Comparison of ENCODE assay signal across 13 cellular contexts in the genomic region with DNA sequence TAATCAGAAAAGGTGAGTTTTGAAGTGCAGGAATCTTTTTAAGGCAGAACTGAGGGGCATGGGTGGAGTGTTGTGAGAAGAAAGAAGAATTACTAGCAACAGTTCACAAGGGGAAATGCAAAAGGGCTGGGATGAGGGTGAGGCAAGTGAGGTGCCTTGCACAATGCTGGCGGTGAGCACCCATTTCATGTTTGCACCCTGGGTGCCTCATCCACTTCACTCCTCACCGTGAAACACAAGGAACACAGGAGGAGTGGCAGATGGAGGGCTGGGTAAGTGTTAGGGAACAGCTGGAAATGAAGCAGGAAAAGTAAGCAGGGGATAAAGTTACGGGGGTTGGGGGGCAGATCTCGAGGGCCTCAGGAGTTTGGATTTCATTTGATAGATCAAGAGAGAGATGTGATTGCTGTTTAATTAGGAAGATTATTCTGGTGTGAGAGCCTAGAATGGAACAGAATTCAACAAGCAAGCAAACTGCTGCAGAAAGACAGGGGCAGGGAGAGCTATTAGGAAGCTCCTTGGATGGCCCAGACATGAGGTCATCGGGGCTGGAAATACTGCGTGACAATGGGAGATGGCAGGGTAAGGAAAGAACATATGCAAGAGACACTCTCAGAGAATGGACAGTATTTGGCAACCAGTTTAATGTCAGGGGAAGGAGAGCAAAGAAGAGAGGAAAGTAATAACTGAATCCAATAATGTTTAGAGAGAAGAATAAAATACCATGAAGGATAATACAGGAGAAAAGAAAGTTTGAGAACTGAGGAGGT. TPM values are rescaled to one million over a fixed set of nuclear protein-coding genes. Genes with fewer than 3 reads are reported as not detected.
DNase-seq lines count a peak whose midpoint lies in the region; ATAC-seq, FAIRE-seq and TF ChIP-seq lines count a peak whose summit lies in the region.
"Had no signal": no experiment of that assay in that cellular context is flagged by ENCODE, and none has a peak within 500 bp of the region (broad histone marks: within the 10 kb centered on the region; RNA-seq: fewer than 3 reads in every experiment).

No MANE protein-coding gene starts in this region.

- no peaks in the 10 kb centered on the region for H4K20me1 ChIP-seq in astrocyte (ENCODE audit: insufficient read depth, low read length)

- H3K27ac Mint-ChIP-seq in astrocyte (ENCODE audit: unreplicated experiment) = peak overlapping the region; percentile 85
- no peak overlapping the region for H3K27ac Mint-ChIP-seq in activated naive CD8-positive, alpha-beta T cell treated with anti-CD3 and anti-CD28 coated beads for 36 hours
- H3K27ac Mint-ChIP-seq: activated naive CD4-positive, alpha-beta T cell treated with anti-CD3 and anti-CD28 coated beads for 36 hours had no signal

- no peak overlapping the region for H2AFZ ChIP-seq in astrocyte (ENCODE audit: low read depth, low read length)

- no peak for TF ChIP-seq EP300 in Ishikawa (IDR thresholded peaks at IDR 0.05; ENCODE audit: borderline replicate concordance)

- ATAC-seq in HG02981 (IDR thresholded peaks at IDR 0.05; ENCODE audit: unreplicated experiment) = no peak

- TF ChIP-seq CTCF in astrocyte (IDR thresholded peaks at IDR 0.05; ENCODE audit: insufficient read depth, low read depth, low read length) = no peak
- TF ChIP-seq CTCF in left ventricle myocardium inferior (IDR thresholded peaks at IDR 0.05; ENCODE audit: borderline replicate concordance) = no peak

- no peaks in the 10 kb centered on the region for H3K79me2 ChIP-seq in astrocyte (ENCODE audit: insufficient read depth, low read length)

- H3K27ac ChIP-seq in astrocyte (ENCODE audit: low read depth, low read length) (no peak overlapping the region), left ventricle myocardium inferior (replicated peaks) (no peak overlapping the region)
- H3K27ac ChIP-seq: VCaP had no signal

- H3K4me2 ChIP-seq in astrocyte (ENCODE audit: low read length) = peak overlapping the region; percentile 45

- no peak for TF ChIP-seq RAD21 in Ishikawa (IDR thresholded peaks at IDR 0.05; ENCODE audit: low read depth)

- H3K36me3 ChIP-seq in astrocyte (ENCODE audit: insufficient read depth, low read length) = no peaks in the 10 kb centered on the region
- H3K36me3 ChIP-seq in left ventricle myocardium inferior = no peaks in the 10 kb centered on the region
- H3K36me3 ChIP-seq: HAP-1 had no signal

- DNase-seq in AG08396 (ENCODE audit: low spot score) (peak; percentile 61), astrocyte (ENCODE audit: low read depth) (peak; percentile 40), iPS-NIHi7 (ENCODE audit: extremely low spot score) (peak; percentile 26), cardiac septum (ENCODE audit: low spot score) (no peak), left ventricle myocardium inferior (no peak)
- no peak for DNase-seq in activated naive CD8-positive, alpha-beta T cell treated with anti-CD3 and anti-CD28 coated beads for 36 hours
- DNase-seq: activated naive CD4-positive, alpha-beta T cell treated with anti-CD3 and anti-CD28 coated beads for 36 hours; erythroblast had no signal

- peak; percentile 76 for FAIRE-seq in astrocyte (lab: Jason Lieb, UNC)
- FAIRE-seq: GM18507 had no signal

- H3K27me3 Mint-ChIP-seq in astrocyte (ENCODE audit: low read depth, unreplicated experiment) = no peaks in the 10 kb centered on the region
- H3K27me3 Mint-ChIP-seq in activated naive CD8-positive, alpha-beta T cell treated with anti-CD3 and anti-CD28 coated beads for 36 hours = peaks cover 3% of the 10 kb centered on the region

- peak overlapping the region; percentile 75 for H3K4me3 Mint-ChIP-seq in astrocyte (ENCODE audit: unreplicated experiment)
- H3K4me3 Mint-ChIP-seq in activated naive CD8-positive, alpha-beta T cell treated with anti-CD3 and anti-CD28 coated beads for 36 hours = no peak overlapping the region
- H3K4me3 Mint-ChIP-seq: activated naive CD4-positive, alpha-beta T cell treated with anti-CD3 and anti-CD28 coated beads for 36 hours had no signal

- intact Hi-C loops in cardiac septum (cut with DNase I) (no loop called here), left ventricle myocardium inferior (cut with micrococcal nuclease) (no loop called here)

- H3K4me3 ChIP-seq in astrocyte (ENCODE audit: insufficient read depth, low read depth, low read length) (no peak overlapping the region), left ventricle myocardium inferior (no peak overlapping the region)
- H3K4me3 ChIP-seq: HAP-1 had no signal

- H3K36me3 Mint-ChIP-seq in astrocyte (ENCODE audit: low read depth, unreplicated experiment) = no peaks in the 10 kb centered on the region
- no peaks in the 10 kb centered on the region for H3K36me3 Mint-ChIP-seq in activated naive CD8-positive, alpha-beta T cell treated with anti-CD3 and anti-CD28 coated beads for 36 hours

- H3K4me1 ChIP-seq in astrocyte (ENCODE audit: insufficient read depth, low read length) = peaks cover 36% of the 10 kb centered on the region
- no peaks in the 10 kb centered on the region for H3K4me1 ChIP-seq in left ventricle myocardium inferior
- H3K4me1 ChIP-seq: HAP-1 had no signal

- H3K27me3 ChIP-seq in astrocyte (ENCODE audit: insufficient read depth, low read length) (no peaks in the 10 kb centered on the region), left ventricle myocardium inferior (ENCODE audit: low read depth) (no peaks in the 10 kb centered on the region)

- peaks cover 2% of the 10 kb centered on the region for H3K9me3 Mint-ChIP-seq in astrocyte (ENCODE audit: unreplicated experiment)
- peaks cover 2% of the 10 kb centered on the region for H3K9me3 Mint-ChIP-seq in activated naive CD8-positive, alpha-beta T cell treated with anti-CD3 and anti-CD28 coated beads for 36 hours
- H3K9me3 Mint-ChIP-seq: activated naive CD4-positive, alpha-beta T cell treated with anti-CD3 and anti-CD28 coated beads for 36 hours had no signal

- no peak overlapping the region for H3K9ac ChIP-seq in astrocyte (ENCODE audit: low read length)

- H3K9me3 ChIP-seq in astrocyte (ENCODE audit: insufficient read depth, low read depth, low read length) (no peaks in the 10 kb centered on the region), left ventricle myocardium inferior (replicated peaks) (no peaks in the 10 kb centered on the region)

- H3K4me1 Mint-ChIP-seq in astrocyte (ENCODE audit: low read depth, unreplicated experiment) = peaks cover 41% of the 10 kb centered on the region
- H3K4me1 Mint-ChIP-seq in activated naive CD8-positive, alpha-beta T cell treated with anti-CD3 and anti-CD28 coated beads for 36 hours = peaks cover 3% of the 10 kb centered on the region

TF ChIP-seq in Ishikawa, 13 proteins besides CTCF, POLR2A, EP300 and RAD21:
- no peak for TF ChIP-seq CEBPB (IDR thresholded peaks at IDR 0.05)
- TF ChIP-seq EGR1 (IDR thresholded peaks at IDR 0.05) = no peak
- TF ChIP-seq CREB1 (IDR thresholded peaks at IDR 0.05; ENCODE audit: low read depth) = no peak
- TF ChIP-seq, protein P1, sequence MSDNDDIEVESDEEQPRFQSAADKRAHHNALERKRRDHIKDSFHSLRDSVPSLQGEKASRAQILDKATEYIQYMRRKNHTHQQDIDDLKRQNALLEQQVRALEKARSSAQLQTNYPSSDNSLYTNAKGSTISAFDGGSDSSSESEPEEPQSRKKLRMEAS (IDR thresholded peaks at IDR 0.05) = 0 out of 2 replicates have a peak, but pooled peaks have one; percentile 32
- TF ChIP-seq TEAD4 (IDR thresholded peaks at IDR 0.05) = no peak
- no peak for TF ChIP-seq YY1 (IDR thresholded peaks at IDR 0.05; ENCODE audit: low read depth)

RNA-seq across cellular contexts. Expression of a gene that starts 8.3 kb away (rescaled TPM):
- total RNA-seq in astrocyte = 14.9 and 21.7 TPM in 2 replicates
- total RNA-seq in cardiac septum = 11.4 TPM
- 13.0 TPM for total RNA-seq in left ventricle myocardium inferior
- 10 to 100 TPM; 18.6 to 24.2 TPM for total RNA-seq in activated naive CD8-positive, alpha-beta T cell treated with anti-CD3 and anti-CD28 coated beads for 36 hours

Comparison
In these comparisons a context has a peak if more than half of its experiments do, and no peak if none do; other contexts are left out.
1. DNase-seq: peak in AG08396 (single experiment), astrocyte (single experiment) and iPS-NIHi7 (single experiment); none in cardiac septum (single experiment), left ventricle myocardium inferior (single experiment) and activated naive CD8-positive, alpha-beta T cell treated with anti-CD3 and anti-CD28 coated beads for 36 hours (single experiment).